8 cellular contexts compared by ENCODE assay signal in genomic region chr20:25540273-25540672, GRCh38. TPM values are rescaled to one million over a fixed set of nuclear protein-coding genes. Genes with fewer than 3 reads are reported as not detected.
DNase-seq lines count a peak whose midpoint lies in the region; ATAC-seq and TF ChIP-seq lines count a peak whose summit lies in the region.

No MANE protein-coding gene starts in this region.

- H3K27ac Mint-ChIP-seq in activated B cell treated with CpG ODN at 0.5 μM for 24 hours: no peak overlapping the region
- H3K27ac Mint-ChIP-seq in activated naive CD4-positive, alpha-beta T cell treated with anti-CD3 and anti-CD28 coated beads, Interleukin-2, amount 50 U/mL, for 72 hours: no peak overlapping the region

- no peaks in the 10 kb centered on the region for H3K9me3 ChIP-seq in HEK293 (ENCODE audit: control insufficient read depth, insufficient read depth, low read depth, low read length)
- H3K9me3 ChIP-seq in stomach smooth muscle (ENCODE audit: control insufficient read depth in 2 of 2, low read length in 2 of 2): no peaks in the 10 kb centered on the region

- H3K36me3 ChIP-seq in HEK293 (ENCODE audit: control insufficient read depth in 2 of 2, insufficient read depth in 1 of 2, low read length in 2 of 2) (peaks cover 0 to 7% of the 10 kb centered on the region in 2 experiments; a peak in 1 of 3 replicates), stomach smooth muscle (ENCODE audit: control insufficient read depth in 2 of 2, insufficient read depth in 2 of 2, low read length in 2 of 2) (no peaks in the 10 kb centered on the region)

- H3K27me3 ChIP-seq in stomach smooth muscle (ENCODE audit: control insufficient read depth in 1 of 2, insufficient read depth in 2 of 2, low read length in 2 of 2): no peaks in the 10 kb centered on the region

- no peaks in the 10 kb centered on the region for H3K27me3 Mint-ChIP-seq in activated B cell treated with CpG ODN at 0.5 μM for 24 hours

- H3K27ac ChIP-seq in HEK293 (ENCODE audit: extremely low read depth, low read depth, low read length) (no peak overlapping the region), stomach smooth muscle (ENCODE audit: low read length) (no peak overlapping the region)

- H3K4me1 Mint-ChIP-seq in activated B cell treated with CpG ODN at 0.5 μM for 24 hours: peaks cover 10% of the 10 kb centered on the region

- CTCF ChIA-PET in HEK293 (lab: Yijun Ruan, JAX) (interaction anchor here (0.6 kb wide), 1 partner anchor 82 kb away, joined by 3 read pairs; no protein-coding TSS in a partner anchor), activated B cell treated with CpG ODN at 0.5 μM for 24 hours (lab: Charles Lee) (interaction anchor here (1.2 to 1.6 kb wide), 2 partner anchors 9 to 70 kb away, joined by 3 read pairs; no protein-coding TSS in a partner anchor)

- no peak overlapping the region for H3K4me3 ChIP-seq in HEK293 (ENCODE audit: low read depth, low read length)
- peak overlapping the region; percentile 67 to 76 for H3K4me3 ChIP-seq in stomach smooth muscle (ENCODE audit: low read length in 2 of 2)

- DNase-seq in AG08396 (ENCODE audit: low spot score) (peak; percentile 62), activated B cell treated with CpG ODN at 0.5 μM for 24 hours (no peak), hypothalamus (lab: John Stamatoyannopoulos, UW) (peak in 30 of 51 donors; percentile 17 to 69 (median 38)), NCI-H146 (lab: John Stamatoyannopoulos, UW) (no peak), NCI-H128 (lab: John Stamatoyannopoulos, UW; ENCODE audit: unreplicated experiment) (no peak)
- no peak for DNase-seq in activated naive CD4-positive, alpha-beta T cell treated with anti-CD3 and anti-CD28 coated beads, Interleukin-2, amount 50 U/mL, for 72 hours (ENCODE audit: low spot score in 2 of 2)

- peak; percentile 61 for ATAC-seq in activated B cell treated with CpG ODN at 0.5 μM for 24 hours (ENCODE audit: low read depth)
- no peak for ATAC-seq in activated naive CD4-positive, alpha-beta T cell treated with anti-CD3 and anti-CD28 coated beads, Interleukin-2, amount 50 U/mL, for 72 hours

- intact Hi-C loops in activated B cell treated with CpG ODN at 0.5 μM for 24 hours (cut with micrococcal nuclease): no loop called here

- TF ChIP-seq CTCF in HEK293 (tag by site-specific recombination; IDR thresholded peaks at IDR 0.05) (peak; percentile 43; the same call in 1 of the 2 replicates), activated B cell treated with CpG ODN at 0.5 μM for 24 hours (IDR thresholded peaks at IDR 0.05) (no peak)

- no peaks in the 10 kb centered on the region for H3K36me3 Mint-ChIP-seq in activated B cell treated with CpG ODN at 0.5 μM for 24 hours (ENCODE audit: low read depth)
- H3K36me3 Mint-ChIP-seq in activated naive CD4-positive, alpha-beta T cell treated with anti-CD3 and anti-CD28 coated beads, Interleukin-2, amount 50 U/mL, for 72 hours: no peaks in the 10 kb centered on the region

- peaks cover 10% of the 10 kb centered on the region for H3K4me1 ChIP-seq in HEK293 (ENCODE audit: control insufficient read depth, insufficient read depth, low read length)
- H3K4me1 ChIP-seq in stomach smooth muscle (ENCODE audit: control insufficient read depth, insufficient read depth, low read length): peaks cover 32% of the 10 kb centered on the region

- no peaks in the 10 kb centered on the region for H3K9me3 Mint-ChIP-seq in activated B cell treated with CpG ODN at 0.5 μM for 24 hours
- H3K9me3 Mint-ChIP-seq in activated naive CD4-positive, alpha-beta T cell treated with anti-CD3 and anti-CD28 coated beads, Interleukin-2, amount 50 U/mL, for 72 hours: no peaks in the 10 kb centered on the region

- POLR2A ChIA-PET in HEK293 (lab: Yijun Ruan, JAX): no interaction called here
- POLR2A ChIA-PET in activated B cell treated with CpG ODN at 0.5 μM for 24 hours (lab: Charles Lee): no interaction called here

- H3K9ac ChIP-seq in stomach smooth muscle (ENCODE audit: low read length in 2 of 2): peak overlapping the region; percentile 36 to 64

- peak overlapping the region; percentile 72 for H3K4me3 Mint-ChIP-seq in activated B cell treated with CpG ODN at 0.5 μM for 24 hours

TF ChIP-seq in HEK293, 187 proteins besides CTCF, POLR2A, EP300 and RAD21:
- TF ChIP-seq ZNF747 (tag by site-specific recombination; IDR thresholded peaks at IDR 0.05) (no peak), ZNF600 (tag by site-specific recombination; IDR thresholded peaks at IDR 0.05) (peak; percentile 90), ZSCAN4 (tag by site-specific recombination; IDR thresholded peaks at IDR 0.05) (no peak), ZBTB8A (tag by site-specific recombination; IDR thresholded peaks at IDR 0.05) (peak; percentile 44; the same call in 1 of the 2 replicates), ZNF501 (tag by site-specific recombination; IDR thresholded peaks at IDR 0.05) (no peak)

RNA-seq across cellular contexts. Expression of gene NINL, which starts 45.1 kb away (rescaled TPM):
- 1.0 and 1.8 TPM in 2 replicates for total RNA-seq in activated B cell treated with CpG ODN at 0.5 μM for 24 hours
- 1 to 10 TPM; 3.2 to 5.5 TPM for total RNA-seq in activated naive CD4-positive, alpha-beta T cell treated with anti-CD3 and anti-CD28 coated beads, Interleukin-2, amount 50 U/mL, for 72 hours

Comparison
In these comparisons a context has a peak if more than half of its experiments do, and no peak if none do; other contexts are left out.
1. DNase-seq: peak in AG08396 (single experiment) and hypothalamus (30 of 51); none in activated B cell treated with CpG ODN at 0.5 μM for 24 hours (single experiment), NCI-H146 (single experiment), NCI-H128 (single experiment) and activated naive CD4-positive, alpha-beta T cell treated with anti-CD3 and anti-CD28 coated beads, Interleukin-2, amount 50 U/mL, for 72 hours (0 of 2).